9 cellular contexts compared by ENCODE assay signal in genomic region chr5:372911-373709, GRCh38. TPM values are rescaled to one million over a fixed set of nuclear protein-coding genes. Genes with fewer than 3 reads are reported as not detected.
DNase-seq lines count a peak whose midpoint lies in the region; ATAC-seq and TF ChIP-seq lines count a peak whose summit lies in the region.
"Had no signal": no experiment of that assay in that cellular context is flagged by ENCODE, and none has a peak within 500 bp of the region (broad histone marks: within the 10 kb centered on the region; RNA-seq: fewer than 3 reads in every experiment).

No MANE protein-coding gene starts in this region.

- peaks cover 30 to 39% of the 10 kb centered on the region in 2 donors for H3K36me3 Mint-ChIP-seq in activated naive CD4-positive, alpha-beta T cell treated with anti-CD3 and anti-CD28 coated beads, Interleukin-2, amount 50 U/mL, for 72 hours
- H3K36me3 Mint-ChIP-seq in nephron progenitor cell (ENCODE audit: low read depth), result no peaks in the 10 kb centered on the region

- peaks cover 66% of the 10 kb centered on the region for H3K27me3 Mint-ChIP-seq in nephron progenitor cell (ENCODE audit: low read depth, poor library complexity)

- peaks cover 0 to 4% of the 10 kb centered on the region in 2 donors for H3K9me3 Mint-ChIP-seq in activated naive CD4-positive, alpha-beta T cell treated with anti-CD3 and anti-CD28 coated beads, Interleukin-2, amount 50 U/mL, for 72 hours
- H3K9me3 Mint-ChIP-seq in nephron progenitor cell, result no peaks in the 10 kb centered on the region
- H3K9me3 Mint-ChIP-seq: neural crest cell had no signal

- H3K27ac Mint-ChIP-seq in activated naive CD4-positive, alpha-beta T cell treated with anti-CD3 and anti-CD28 coated beads, Interleukin-2, amount 50 U/mL, for 72 hours, result peak overlapping the region; percentile 95 to 96
- no peak overlapping the region for H3K27ac Mint-ChIP-seq in nephron progenitor cell

- H3K4me1 Mint-ChIP-seq in nephron progenitor cell, result peaks cover 23% of the 10 kb centered on the region

- peak overlapping the region; percentile 45 for H3K4me3 Mint-ChIP-seq in nephron progenitor cell
- H3K4me3 Mint-ChIP-seq: neural crest cell had no signal

- ATAC-seq in activated naive CD4-positive, alpha-beta T cell treated with anti-CD3 and anti-CD28 coated beads, Interleukin-2, amount 50 U/mL, for 72 hours, result peak; percentile 5 to 23

- no peak for TF ChIP-seq CTCF in nephron progenitor cell (IDR thresholded peaks at IDR 0.05)

- peak; percentile 10 for DNase-seq in activated gamma-delta T cell (lab: John Stamatoyannopoulos, UW)
- DNase-seq in activated gamma-delta T cell treated with Interleukin-2 at 50 U/mL for 16 hours, result no peak
- DNase-seq in HUDEP-2 (lab: John Stamatoyannopoulos, UW; ENCODE audit: unreplicated experiment in 76 of 76), result peak in 54 of 76 experiments; percentile 11 to 61 (median 41)
- peak in 1 of 2 donors; percentile 64 for DNase-seq in activated naive CD4-positive, alpha-beta T cell treated with anti-CD3 and anti-CD28 coated beads, Interleukin-2, amount 50 U/mL, for 72 hours (ENCODE audit: low spot score in 2 of 2)
- DNase-seq in nephron progenitor cell, result no peak
- no peak for DNase-seq in foreskin melanocyte
- no peak for DNase-seq in stimulated activated CD4-positive, alpha-beta T cell treated with anti-CD3 and anti-CD28 coated beads, Interleukin-4, amount 100 ng/mL, for 24 hours
- DNase-seq in inferior parietal cortex (ENCODE audit: extremely low spot score), result no peak

RNA-seq across cellular contexts. Expression of gene AHRR, which starts 51.6 kb away (rescaled TPM):
- total RNA-seq in activated naive CD4-positive, alpha-beta T cell treated with anti-CD3 and anti-CD28 coated beads, Interleukin-2, amount 50 U/mL, for 72 hours, result 10 to 100 TPM; 38.3 to 43.8 TPM

Comparison
In these comparisons a context has a peak if more than half of its experiments do, and no peak if none do; other contexts are left out.
1. DNase-seq: peak in activated gamma-delta T cell (single experiment) and HUDEP-2 (54 of 76); none in activated gamma-delta T cell treated with Interleukin-2 at 50 U/mL for 16 hours (single experiment), nephron progenitor cell (single experiment), foreskin melanocyte (single experiment), stimulated activated CD4-positive, alpha-beta T cell treated with anti-CD3 and anti-CD28 coated beads, Interleukin-4, amount 100 ng/mL, for 24 hours (single experiment) and inferior parietal cortex (single experiment).